8 cellular contexts compared by ENCODE assay signal in the genomic region with DNA sequence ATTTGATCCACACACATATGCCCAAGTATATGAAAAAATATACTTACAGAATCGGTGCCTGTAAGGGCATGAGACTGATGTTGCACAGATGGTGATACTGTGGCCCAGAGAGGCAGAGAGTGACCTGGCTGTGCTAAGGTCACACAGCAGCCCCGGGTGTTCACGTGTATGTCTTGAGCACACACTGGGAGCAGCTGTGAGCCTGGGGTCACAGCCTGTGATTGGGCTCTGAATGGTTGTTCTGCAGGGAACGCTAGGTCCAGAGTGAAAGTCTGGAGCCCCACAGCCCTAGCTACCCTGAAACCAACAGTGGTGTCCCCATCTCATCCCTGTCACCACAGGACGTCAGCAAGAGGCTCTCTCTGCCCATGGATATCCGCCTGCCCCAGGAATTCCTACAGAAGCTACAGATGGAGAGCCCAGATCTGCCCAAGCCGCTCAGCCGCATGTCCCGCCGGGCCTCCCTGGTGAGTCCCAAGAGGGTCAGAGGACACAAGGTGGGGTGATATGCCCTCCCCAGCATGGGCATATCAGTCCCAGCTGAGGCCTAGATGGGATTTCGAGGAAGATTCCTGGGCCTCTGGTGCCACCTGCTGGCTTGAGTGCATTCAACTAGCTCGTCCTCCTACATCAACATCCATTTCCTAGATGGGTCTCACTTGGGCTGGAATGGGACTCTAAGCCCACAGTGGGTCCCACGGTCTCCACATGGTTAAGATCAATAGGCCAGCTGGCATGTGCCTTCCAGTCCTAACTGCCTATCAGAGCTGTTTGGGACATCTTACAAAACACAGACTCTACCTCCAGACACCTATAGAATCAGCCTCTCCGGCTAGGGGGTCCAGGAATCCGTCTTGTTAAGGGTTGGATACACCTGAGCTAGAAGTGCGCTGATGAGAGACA. TPM values are rescaled to one million over a fixed set of nuclear protein-coding genes. Genes with fewer than 3 reads are reported as not detected.
DNase-seq lines count a peak whose midpoint lies in the region; ATAC-seq and TF ChIP-seq lines count a peak whose summit lies in the region.

No MANE protein-coding gene starts in this region.

- 61 to 65% methylated on average over 16 of the region's 16 CpGs for WGBS in lung, 2 donors

- H3K4me1 ChIP-seq in lung (ENCODE audit: control insufficient read depth in 2 of 2, insufficient read depth in 2 of 2, low read length in 2 of 2), result peaks cover 2 to 5% of the 10 kb centered on the region in 2 donors

- H3K27ac ChIP-seq in lung (ENCODE audit: low read depth in 1 of 2, low read length in 1 of 2), result no peak overlapping the region

- peak in 12 of 14 donors; percentile 46 to 79 (median 72) for DNase-seq in C1 segment of cervical spinal cord (lab: John Stamatoyannopoulos, UW)
- DNase-seq in HFF-Myc (ENCODE audit: extremely low read depth, low read depth), result peak; percentile 55
- peak; percentile 56 for DNase-seq in NCI-H748 (lab: John Stamatoyannopoulos, UW; ENCODE audit: unreplicated experiment)
- peak; percentile 67 to 75 for DNase-seq in activated CD4-positive, alpha-beta T cell treated with anti-CD3 and anti-CD28 coated beads, Interleukin-2, amount 50 U/mL, for 4 hours
- DNase-seq in dermis blood vessel endothelial cell, result peak; percentile 87
- DNase-seq in lung (ENCODE audit: low spot score), result peak; percentile 73
- peak; percentile 34 for DNase-seq in stimulated activated CD8-positive, alpha-beta memory T cell treated with anti-CD3 and anti-CD28 coated beads, Interleukin-15, amount 100 ng/mL, for 24 hours (ENCODE audit: low read depth)

- TF ChIP-seq CTCF in HFF-Myc (IDR thresholded peaks at IDR 0.05; ENCODE audit: low read depth, low read length, missing control alignments) (peak; percentile 81), lung (IDR thresholded peaks at IDR 0.05; ENCODE audit: control extremely low read depth, extremely low read depth) (peak; percentile 66)

- peaks cover 0 to 5% of the 10 kb centered on the region in 2 donors for H3K36me3 ChIP-seq in lung (ENCODE audit: control insufficient read depth in 2 of 2, insufficient read depth in 2 of 2, low read length in 2 of 2)

- no peaks in the 10 kb centered on the region for H3K27me3 ChIP-seq in lung (ENCODE audit: control insufficient read depth, insufficient read depth)

- H3K9me3 ChIP-seq in lung (ENCODE audit: control insufficient read depth in 2 of 2, insufficient read depth in 1 of 2, low read length in 1 of 2), result no peaks in the 10 kb centered on the region

- H3K4me3 ChIP-seq in HFF-Myc (replicated peaks; ENCODE audit: low read depth, low read length), result no peak overlapping the region
- no peak overlapping the region for H3K4me3 ChIP-seq in lung

- ATAC-seq in lung (ENCODE audit: insufficient read depth, low FRiP score) (peak; percentile 28), HG02884 (IDR thresholded peaks at IDR 0.05; ENCODE audit: unreplicated experiment) (no peak)

RNA-seq across cellular contexts. Expression of a gene that starts 19.7 kb away (rescaled TPM):
- 0.65 and 1.7 TPM in 2 replicates for total RNA-seq in dermis blood vessel endothelial cell
- 10 to 100 TPM; 10.9 to 19.1 TPM for total RNA-seq in lung
- polyA plus RNA-seq in lung, result 10 to 100 TPM in 1 of 2 donors, 1 to 10 TPM in 1; 9.7 to 21.0 TPM

Comparison
In these comparisons a context has a peak if more than half of its experiments do, and no peak if none do; other contexts are left out.
1. DNase-seq: peak in every context shown above with its lines; median percentile 87 in dermis blood vessel endothelial cell; 73 in lung; 72 in C1 segment of cervical spinal cord; 71 in activated CD4-positive, alpha-beta T cell treated with anti-CD3 and anti-CD28 coated beads, Interleukin-2, amount 50 U/mL, for 4 hours; 56 in NCI-H748; 55 in HFF-Myc; 34 in stimulated activated CD8-positive, alpha-beta memory T cell treated with anti-CD3 and anti-CD28 coated beads, Interleukin-15, amount 100 ng/mL, for 24 hours.